In the genomic region with DNA sequence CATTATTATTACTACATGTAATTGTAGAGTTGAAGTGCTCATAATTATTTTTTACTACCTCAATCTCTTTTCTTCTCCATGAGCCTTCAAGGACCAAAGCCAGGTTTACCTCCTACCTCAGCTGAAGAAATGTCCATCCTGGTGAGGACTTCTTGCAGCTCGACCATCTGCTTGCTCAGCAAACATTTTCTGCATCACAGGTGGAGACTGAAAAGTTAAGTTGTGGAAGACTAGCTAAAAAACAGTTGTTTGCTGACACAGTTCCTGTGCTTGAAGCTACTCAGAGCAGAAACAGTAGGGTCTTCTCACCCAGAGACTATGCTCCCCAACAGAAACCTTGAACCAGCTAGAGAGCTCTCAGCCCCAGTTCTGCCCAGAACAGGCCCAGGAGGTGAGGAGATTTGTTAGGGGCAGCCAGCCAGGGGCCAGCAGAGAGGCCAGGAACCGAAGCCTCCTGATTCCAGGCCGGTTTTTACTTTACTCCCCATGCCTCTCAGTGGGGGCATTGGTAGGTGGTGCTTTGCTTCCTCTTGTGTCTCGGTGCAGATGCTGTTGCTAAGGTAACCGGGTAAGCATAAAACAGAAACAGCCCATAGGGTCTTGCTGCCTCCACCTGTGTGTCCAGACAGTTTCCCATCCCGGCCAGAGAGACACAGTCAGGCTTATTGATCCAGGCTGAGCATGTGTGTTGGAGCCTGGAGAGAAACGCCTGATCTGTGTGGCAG, we compare ENCODE assay signal across 8 cellular contexts. TPM values are rescaled to one million over a fixed set of nuclear protein-coding genes. Genes with fewer than 3 reads are reported as not detected.
A peak's percentile ranks its signal among the peaks of the same experiment; 100 is the strongest.
DNase-seq lines count a peak whose midpoint lies in the region; ATAC-seq and TF ChIP-seq lines count a peak whose summit lies in the region.

No MANE protein-coding gene starts in this region.

- H4K20me1 ChIP-seq in Loucy (ENCODE audit: insufficient read depth, low read length, poor library complexity, severe bottlenecking) = no peaks in the 10 kb centered on the region

- peak overlapping the region in 1 of 8 donors; percentile 9 for H3K27ac ChIP-seq in spleen

- no peaks in the 10 kb centered on the region for H3K4me1 ChIP-seq in Loucy (ENCODE audit: insufficient read depth, low read length, poor library complexity, severe bottlenecking)
- peaks cover 3% of the 10 kb centered on the region for H3K4me1 ChIP-seq in BE2C
- H3K4me1 ChIP-seq in spleen = peaks cover 0 to 20% (median 12%) of the 10 kb centered on the region in 6 donors

- H3K36me3 ChIP-seq in Loucy (ENCODE audit: insufficient read depth, low read length) (no peaks in the 10 kb centered on the region), BE2C (no peaks in the 10 kb centered on the region), spleen (no peaks in the 10 kb centered on the region)

- H3K9me3 Mint-ChIP-seq in activated T-cell treated with anti-CD3 and anti-CD28 coated beads, Interleukin-2, amount 50 U/mL, for 4 hours = no peaks in the 10 kb centered on the region

- no peak overlapping the region for H3K4me3 Mint-ChIP-seq in activated T-cell treated with anti-CD3 and anti-CD28 coated beads, Interleukin-2, amount 50 U/mL, for 4 hours

- no peaks in the 10 kb centered on the region for H3F3A ChIP-seq in Loucy (ENCODE audit: low read depth)

- 49 to 60% (median 50%) methylated on average over 7 of the region's 7 CpGs for WGBS in spleen, 5 donors

- H2AFZ ChIP-seq in Loucy (ENCODE audit: low read length) = peak overlapping the region; percentile 62

- H3K9me2 ChIP-seq in Loucy (replicated peaks; ENCODE audit: low read depth, low read length) = no peaks in the 10 kb centered on the region

- H3K9me3 ChIP-seq in Loucy (ENCODE audit: insufficient read depth, low read depth, low read length) = no peaks in the 10 kb centered on the region
- no peaks in the 10 kb centered on the region for H3K9me3 ChIP-seq in BE2C
- peaks cover 0 to 4% (median 0%) of the 10 kb centered on the region in 8 donors for H3K9me3 ChIP-seq in spleen

- TF ChIP-seq CTCF in Loucy (conservative IDR thresholded peaks at IDR 0.05; ENCODE audit: low read length) = no peak
- TF ChIP-seq CTCF in BE2C (IDR thresholded peaks at IDR 0.05; ENCODE audit: low read depth, low read length) = no peak
- no peak for TF ChIP-seq CTCF in spleen (IDR thresholded peaks at IDR 0.05 in 8 of 11, conservative IDR thresholded peaks at IDR 0.05 in 3 of 11)

- H3K27me3 ChIP-seq in Loucy (ENCODE audit: insufficient read depth, low read length, poor library complexity, severe bottlenecking) (no peaks in the 10 kb centered on the region), BE2C (no peaks in the 10 kb centered on the region), spleen (replicated peaks in 1 of 7) (no peaks in the 10 kb centered on the region)

- H3K4me3 ChIP-seq in Loucy (ENCODE audit: low read length, poor library complexity, severe bottlenecking) (no peak overlapping the region), BE2C (ENCODE audit: low read depth, low read length) (no peak overlapping the region), spleen (no peak overlapping the region)

- H3K4me2 ChIP-seq in Loucy (ENCODE audit: low read depth, low read length, poor library complexity, severe bottlenecking) = no peak overlapping the region

- H3K79me2 ChIP-seq in Loucy (ENCODE audit: insufficient read depth, low read length) = no peaks in the 10 kb centered on the region

- H3K36me3 Mint-ChIP-seq in activated T-cell treated with anti-CD3 and anti-CD28 coated beads, Interleukin-2, amount 50 U/mL, for 4 hours (ENCODE audit: insufficient read depth) = no peaks in the 10 kb centered on the region

- intact Hi-C loops in spleen (cut with DNase I; ENCODE audit: low total_unique reads) = no loop called here

- H3K27me3 Mint-ChIP-seq in activated T-cell treated with anti-CD3 and anti-CD28 coated beads, Interleukin-2, amount 50 U/mL, for 4 hours (ENCODE audit: low read depth) = no peaks in the 10 kb centered on the region

- no peak for TF ChIP-seq POLR2A in spleen (IDR thresholded peaks at IDR 0.05)

- DNase-seq in iPS DF 19.7 (ENCODE audit: low read depth, low spot score) (peak; percentile 77), BE2C (no peak), spleen (no peak)
- no peak for DNase-seq in activated naive CD4-positive, alpha-beta T cell (lab: John Stamatoyannopoulos, UW)
- DNase-seq in activated T-cell treated with anti-CD3 and anti-CD28 coated beads, Interleukin-2, amount 50 U/mL, for 4 hours = no peak

- peaks cover 20% of the 10 kb centered on the region for H3K4me1 Mint-ChIP-seq in activated T-cell treated with anti-CD3 and anti-CD28 coated beads, Interleukin-2, amount 50 U/mL, for 4 hours (ENCODE audit: low read depth)

- no peak overlapping the region for H3K9ac ChIP-seq in Loucy (ENCODE audit: low read depth, low read length, poor library complexity, severe bottlenecking)

- ATAC-seq in GM18858 (IDR thresholded peaks at IDR 0.05; ENCODE audit: unreplicated experiment) (peak; percentile 37), GM21717 (IDR thresholded peaks at IDR 0.05; ENCODE audit: unreplicated experiment) (peak; percentile 83)
- no peak for ATAC-seq in activated T-cell treated with anti-CD3 and anti-CD28 coated beads, Interleukin-2, amount 50 U/mL, for 4 hours

RNA-seq across cellular contexts. Expression of a gene that starts 54.9 kb away (rescaled TPM):
- 76.2 TPM for polyA plus RNA-seq in BE2C (2012; ENCODE audit: insufficient read depth, insufficient read length, low read depth)
- 100 to 1,000 TPM; 187 to 405 (median 247) TPM for total RNA-seq in spleen
- polyA plus RNA-seq in spleen = 100 to 1,000 TPM in 2 of 3 donors, 10 to 100 TPM in 1; 76.9 to 168 (median 115) TPM
- 100 to 1,000 TPM; 138 to 152 (median 151) TPM for total RNA-seq in activated T-cell treated with anti-CD3 and anti-CD28 coated beads, Interleukin-2, amount 50 U/mL, for 4 hours

Comparison
In these comparisons a context has a peak if more than half of its experiments do, and no peak if none do; other contexts are left out.
1. ATAC-seq: peak in GM18858 (single experiment) and GM21717 (single experiment); none in activated T-cell treated with anti-CD3 and anti-CD28 coated beads, Interleukin-2, amount 50 U/mL, for 4 hours (0 of 2).